Comparison of ENCODE assay signal across 1 cellular context in the genomic region with DNA sequence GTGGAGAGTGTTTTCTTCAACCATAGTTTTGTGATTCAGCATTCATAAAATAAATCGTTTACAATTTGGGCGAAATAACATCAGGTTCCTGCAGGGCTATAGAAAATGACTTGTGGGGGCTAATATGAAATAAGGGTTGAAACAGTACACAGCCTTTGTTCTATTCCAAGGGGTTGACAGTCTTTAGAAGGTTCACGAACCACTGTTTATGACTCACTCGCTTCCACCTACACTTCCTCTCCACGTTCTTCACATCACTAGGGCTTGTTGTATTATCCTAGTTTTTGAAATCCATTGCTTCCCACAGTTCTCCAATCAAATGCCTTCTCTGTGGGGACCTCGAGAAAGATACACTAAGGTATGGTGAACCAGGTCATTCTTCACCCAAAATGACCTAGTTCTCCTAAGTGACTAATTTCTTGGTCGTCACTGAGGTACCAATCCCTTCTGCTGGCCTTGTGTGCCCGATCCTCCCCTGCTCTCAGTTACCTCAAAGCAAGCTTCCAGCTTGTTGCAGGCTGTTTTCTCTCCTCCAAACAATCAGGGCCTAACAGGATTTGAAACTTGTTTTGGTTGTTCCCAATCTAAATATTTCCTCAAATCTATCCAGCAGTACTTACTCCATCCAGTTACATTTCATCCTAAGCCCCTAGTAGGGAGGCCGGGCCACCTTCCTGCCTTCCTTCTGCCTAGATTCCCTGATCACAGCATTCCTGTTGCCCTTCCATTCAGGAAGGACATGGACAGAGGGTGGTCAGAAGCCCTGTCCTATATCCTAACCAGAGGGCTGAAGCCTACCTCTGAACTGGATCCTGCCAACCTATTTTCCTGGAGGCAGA.
A peak's percentile ranks its signal among the peaks of the same experiment; 100 is the strongest.
TF ChIP-seq lines count a peak whose summit lies in the region.

No MANE protein-coding gene starts in this region.

TF ChIP-seq in endothelial cell of umbilical vein, 7 proteins besides CTCF, POLR2A, EP300 and RAD21:
- TF ChIP-seq JUN (IDR thresholded peaks at IDR 0.05; ENCODE audit: borderline replicate concordance, insufficient read depth, insufficient read length, low read depth), result no peak
- peak; percentile 31 for TF ChIP-seq FOS (IDR thresholded peaks at IDR 0.05; ENCODE audit: borderline replicate concordance, insufficient read depth, low read length)
